ENCODE assay signal across 10 cellular contexts in genomic region chr21:38839683-38840286, GRCh38. TPM values are rescaled to one million over a fixed set of nuclear protein-coding genes. Genes with fewer than 3 reads are reported as not detected.
DNase-seq lines count a peak whose midpoint lies in the region; ATAC-seq, FAIRE-seq and TF ChIP-seq lines count a peak whose summit lies in the region.
"Had no signal": no experiment of that assay in that cellular context is flagged by ENCODE, and none has a peak within 500 bp of the region (broad histone marks: within the 10 kb centered on the region; RNA-seq: fewer than 3 reads in every experiment).

No MANE protein-coding gene starts in this region.

- CTCF ChIA-PET in A549 (lab: Yijun Ruan, JAX) = interaction anchor here (1.0 to 1.1 kb wide), 2 partner anchors 11 kb away, joined by 3 to 5 read pairs; no protein-coding TSS in a partner anchor

- H3K27ac Mint-ChIP-seq in activated T-helper 1 cell treated with anti-CD3 and anti-CD28 coated beads, Interleukin-12 subunit alpha, Interleukin-12 subunit beta, Interleukin-2, Interleukin-4 antibody, amounts not matched to agents 30 ng/mL and 10 ng/mL and 1 ng/mL, durations not matched to agents 14 hours and 24 hours and 36 hours = no peak overlapping the region
- H3K27ac Mint-ChIP-seq: mesothelial cell of epicardium had no signal

- TF ChIP-seq RAD21 in A549 (conservative IDR thresholded peaks at IDR 0.05 in 1 of 2, IDR thresholded peaks at IDR 0.05 in 1 of 2) = no peak

- intact Hi-C loops in activated T-helper 1 cell treated with anti-CD3 and anti-CD28 coated beads, Interleukin-12 subunit alpha, Interleukin-12 subunit beta, Interleukin-2, Interleukin-4 antibody, amounts not matched to agents 30 ng/mL and 10 ng/mL and 1 ng/mL, durations not matched to agents 14 hours and 24 hours and 36 hours (cut with micrococcal nuclease) = loop anchor here (10.0 kb wide), 1 partner anchor 145 kb away; no protein-coding TSS in a partner anchor

- peaks cover 3% of the 10 kb centered on the region for H3K4me1 Mint-ChIP-seq in activated T-cell treated with anti-CD3 and anti-CD28 coated beads, Interleukin-2, amount 50 U/mL, for 4 hours (ENCODE audit: low read depth)
- H3K4me1 Mint-ChIP-seq in activated T-helper 1 cell treated with anti-CD3 and anti-CD28 coated beads, Interleukin-12 subunit alpha, Interleukin-12 subunit beta, Interleukin-2, Interleukin-4 antibody, amounts not matched to agents 30 ng/mL and 10 ng/mL and 1 ng/mL, durations not matched to agents 14 hours and 24 hours and 36 hours (ENCODE audit: low read depth) = no peaks in the 10 kb centered on the region
- H3K4me1 Mint-ChIP-seq: mesothelial cell of epicardium had no signal

- H3K27ac ChIP-seq in A549 = peak overlapping the region; percentile 87 to 90

- H3K4me3 ChIP-seq in A549 = no peak overlapping the region

- DNase-seq in A549 (ENCODE audit: low read depth in 1 of 2, low spot score in 1 of 2) = peak in 1 of 2 experiments; percentile 53
- peak; percentile 61 for DNase-seq in H4 (ENCODE audit: low spot score)
- DNase-seq in activated T-cell treated with anti-CD3 and anti-CD28 coated beads, Interleukin-2, amount 50 U/mL, for 4 hours = no peak
- DNase-seq in iris pigment epithelial cell (ENCODE audit: low read depth) = peak; percentile 99
- DNase-seq in NCI-H146 treated with DMSO at 0.1 percent for 48 hours (lab: John Stamatoyannopoulos, UW; ENCODE audit: unreplicated experiment) = no peak
- DNase-seq in GM10266 (ENCODE audit: extremely low spot score) = no peak
- no peak for DNase-seq in NCI-H2227 (lab: John Stamatoyannopoulos, UW; ENCODE audit: unreplicated experiment)
- no peak for DNase-seq in activated T-helper 1 cell treated with anti-CD3 and anti-CD28 coated beads, Interleukin-12 subunit alpha, Interleukin-12 subunit beta, Interleukin-2, Interleukin-4 antibody, amounts not matched to agents 30 ng/mL and 10 ng/mL and 1 ng/mL, durations not matched to agents 14 hours and 24 hours and 36 hours (ENCODE audit: low spot score)
- DNase-seq: DMS 273 treated with DMSO at 0.1 percent for 48 hours had no signal

- peak; percentile 75 to 83 for ATAC-seq in A549
- peak; percentile 61 to 64 for ATAC-seq in activated T-cell treated with anti-CD3 and anti-CD28 coated beads, Interleukin-2, amount 50 U/mL, for 4 hours

- WGBS in A549 (ENCODE audit: missing lambda C conversion rate) = 55% methylated on average over 5 of the region's 5 CpGs

- POLR2A ChIA-PET in A549 (lab: Yijun Ruan, JAX) = interaction anchor here (1.2 to 1.5 kb wide), 5 partner anchors 14 to 34 kb away, joined by 3 to 6 read pairs (median 3); partner anchors contain the start of gene ETS2

- no peaks in the 10 kb centered on the region for H3K36me3 Mint-ChIP-seq in activated T-cell treated with anti-CD3 and anti-CD28 coated beads, Interleukin-2, amount 50 U/mL, for 4 hours (ENCODE audit: insufficient read depth)
- H3K36me3 Mint-ChIP-seq in activated T-helper 1 cell treated with anti-CD3 and anti-CD28 coated beads, Interleukin-12 subunit alpha, Interleukin-12 subunit beta, Interleukin-2, Interleukin-4 antibody, amounts not matched to agents 30 ng/mL and 10 ng/mL and 1 ng/mL, durations not matched to agents 14 hours and 24 hours and 36 hours (ENCODE audit: low read depth) = no peaks in the 10 kb centered on the region
- H3K36me3 Mint-ChIP-seq: mesothelial cell of epicardium had no signal

- H3K4me3 Mint-ChIP-seq in activated T-cell treated with anti-CD3 and anti-CD28 coated beads, Interleukin-2, amount 50 U/mL, for 4 hours = no peak overlapping the region
- H3K4me3 Mint-ChIP-seq in activated T-helper 1 cell treated with anti-CD3 and anti-CD28 coated beads, Interleukin-12 subunit alpha, Interleukin-12 subunit beta, Interleukin-2, Interleukin-4 antibody, amounts not matched to agents 30 ng/mL and 10 ng/mL and 1 ng/mL, durations not matched to agents 14 hours and 24 hours and 36 hours = no peak overlapping the region
- H3K4me3 Mint-ChIP-seq: mesothelial cell of epicardium had no signal

- no peak for TF ChIP-seq POLR2A in A549 (IDR thresholded peaks at IDR 0.05; ENCODE audit: low read length)

- peak overlapping the region; percentile 56 for H3K4me2 ChIP-seq in A549

- peaks cover 6% of the 10 kb centered on the region for H3K27me3 Mint-ChIP-seq in activated T-cell treated with anti-CD3 and anti-CD28 coated beads, Interleukin-2, amount 50 U/mL, for 4 hours (ENCODE audit: low read depth)
- H3K27me3 Mint-ChIP-seq in activated T-helper 1 cell treated with anti-CD3 and anti-CD28 coated beads, Interleukin-12 subunit alpha, Interleukin-12 subunit beta, Interleukin-2, Interleukin-4 antibody, amounts not matched to agents 30 ng/mL and 10 ng/mL and 1 ng/mL, durations not matched to agents 14 hours and 24 hours and 36 hours (ENCODE audit: insufficient read depth) = no peaks in the 10 kb centered on the region

- FAIRE-seq in A549 (lab: Jason Lieb, UNC) = no peak

- H3K9me3 Mint-ChIP-seq in activated T-cell treated with anti-CD3 and anti-CD28 coated beads, Interleukin-2, amount 50 U/mL, for 4 hours = no peaks in the 10 kb centered on the region
- H3K9me3 Mint-ChIP-seq in activated T-helper 1 cell treated with anti-CD3 and anti-CD28 coated beads, Interleukin-12 subunit alpha, Interleukin-12 subunit beta, Interleukin-2, Interleukin-4 antibody, amounts not matched to agents 30 ng/mL and 10 ng/mL and 1 ng/mL, durations not matched to agents 14 hours and 24 hours and 36 hours = no peaks in the 10 kb centered on the region

- TF ChIP-seq CTCF in A549 (IDR thresholded peaks at IDR 0.05) = no peak
- TF ChIP-seq CTCF in GM10266 (IDR thresholded peaks at IDR 0.05; ENCODE audit: control insufficient read depth, insufficient read depth, low read depth, missing control alignments) = no peak

- peak in 1 of 2 experiments; percentile 59; a peak in 2 of 5 replicates for TF ChIP-seq EP300 in A549 (IDR thresholded peaks at IDR 0.05)

- peaks cover 6% of the 10 kb centered on the region; the same call in 1 of the 3 replicates for H3K9me3 ChIP-seq in A549

- H3K4me1 ChIP-seq in A549 = peaks cover 30% of the 10 kb centered on the region

TF ChIP-seq in A549, 52 proteins besides CTCF, POLR2A, EP300 and RAD21:
- no peak for TF ChIP-seq HMGXB4 (CRISPR knock-in tag; IDR thresholded peaks at IDR 0.05; ENCODE audit: borderline replicate concordance)
- peak; percentile 61 for TF ChIP-seq FOSL2 (IDR thresholded peaks at IDR 0.05)
- TF ChIP-seq FOSL2 (CRISPR knock-in tag; IDR thresholded peaks at IDR 0.05) = peak; percentile 80
- TF ChIP-seq GATA3 (IDR thresholded peaks at IDR 0.05; ENCODE audit: borderline replicate concordance) = peak; percentile 75
- TF ChIP-seq CEBPB (IDR thresholded peaks at IDR 0.05) = peak; percentile 65 to 85
- peak; percentile 22 for TF ChIP-seq MAFK (IDR thresholded peaks at IDR 0.05; ENCODE audit: partially characterized antibody)
- TF ChIP-seq MYC (IDR thresholded peaks at IDR 0.05; ENCODE audit: borderline replicate concordance, low read length) = 0 out of 2 replicates have a peak, but pooled peaks have one; percentile 45
- peak; percentile 13; the same call in 1 of the 3 replicates for TF ChIP-seq BCL3 (IDR thresholded peaks at IDR 0.05)
- TF ChIP-seq JUNB (IDR thresholded peaks at IDR 0.05) = peak; percentile 78
- TF ChIP-seq CHD4 (IDR thresholded peaks at IDR 0.05; ENCODE audit: borderline replicate concordance) = no peak

RNA-seq across cellular contexts. Expression of gene ETS2, which starts 34.1 kb away (rescaled TPM):
- polyA plus RNA-seq in A549 (2011; rRNA removed) (41.6 and 42.6 TPM in 2 replicates), A549 (2017; fragmentation: RNase III; extraction: RNeasy Plus Mini Kit Qiagen cat#74134 plus additional on column Dnase treatment) (45.5 to 48.0 TPM (median 46.1 TPM) in 3 replicates)
- 35.1 and 45.9 TPM in 2 replicates for polyA plus RNA-seq in A549 (2012; cell fraction: cytosol; rRNA removed)
- 87.4 and 104 TPM in 2 replicates for polyA plus RNA-seq in A549 (2012; cell fraction: nucleus; rRNA removed)
- polyA minus RNA-seq in A549 (2011; rRNA and poly(A)+ RNA removed) = 38.4 and 46.6 TPM in 2 replicates
- 31.3 and 36.1 TPM in 2 replicates for total RNA-seq in H4 (2014; rRNA removed; shearing (Covaris generic))
- total RNA-seq in activated T-cell treated with anti-CD3 and anti-CD28 coated beads, Interleukin-2, amount 50 U/mL, for 4 hours = 10 to 100 TPM; 44.2 to 50.4 (median 48.3) TPM
- total RNA-seq in activated T-helper 1 cell treated with anti-CD3 and anti-CD28 coated beads, Interleukin-12 subunit alpha, Interleukin-12 subunit beta, Interleukin-2, Interleukin-4 antibody, amounts not matched to agents 30 ng/mL and 10 ng/mL and 1 ng/mL, durations not matched to agents 14 hours and 24 hours and 36 hours = 22.9 and 25.8 TPM in 2 replicates

Comparison
In these comparisons a context has a peak if more than half of its experiments do, and no peak if none do; other contexts are left out.
1. DNase-seq: peak in H4 (single experiment) and iris pigment epithelial cell (single experiment); none in activated T-cell treated with anti-CD3 and anti-CD28 coated beads, Interleukin-2, amount 50 U/mL, for 4 hours (single experiment), NCI-H146 treated with DMSO at 0.1 percent for 48 hours (single experiment), GM10266 (single experiment), NCI-H2227 (single experiment) and activated T-helper 1 cell treated with anti-CD3 and anti-CD28 coated beads, Interleukin-12 subunit alpha, Interleukin-12 subunit beta, Interleukin-2, Interleukin-4 antibody, amounts not matched to agents 30 ng/mL and 10 ng/mL and 1 ng/mL, durations not matched to agents 14 hours and 24 hours and 36 hours (single experiment).